ENCODE assay signal across 16 cellular contexts in genomic region chr2:150142561-150142960, GRCh38.
DNase-seq lines count a peak whose midpoint lies in the region; ATAC-seq and TF ChIP-seq lines count a peak whose summit lies in the region.
"Had no signal": no experiment of that assay in that cellular context is flagged by ENCODE, and none has a peak within 500 bp of the region (broad histone marks: within the 10 kb centered on the region; RNA-seq: fewer than 3 reads in every experiment).

No MANE protein-coding gene starts in this region.

- H3K27me3 Mint-ChIP-seq in HFFc6 (ENCODE audit: insufficient read depth) = no peaks in the 10 kb centered on the region; the same call in 1 of the 2 replicates
- H3K27me3 Mint-ChIP-seq in activated T-cell treated with anti-CD3 and anti-CD28 coated beads, Interleukin-2, amount 50 U/mL, for 24 hours = no peaks in the 10 kb centered on the region
- H3K27me3 Mint-ChIP-seq: CD4-positive, CD25-positive, alpha-beta regulatory T cell had no signal

- H3K4me1 ChIP-seq in SJCRH30 = peaks cover 19% of the 10 kb centered on the region

- H3K9me3 Mint-ChIP-seq in HFFc6 = peaks cover 26% of the 10 kb centered on the region
- peaks cover 27% of the 10 kb centered on the region for H3K9me3 Mint-ChIP-seq in activated T-cell treated with anti-CD3 and anti-CD28 coated beads, Interleukin-2, amount 50 U/mL, for 24 hours

- H3K27me3 ChIP-seq in SJCRH30 = no peaks in the 10 kb centered on the region

- peak; percentile 35 for ATAC-seq in esophagus mucosa

- H3K36me3 ChIP-seq in SJCRH30 = no peaks in the 10 kb centered on the region
- H3K36me3 ChIP-seq: WERI-Rb-1 had no signal

- H3K36me3 Mint-ChIP-seq in HFFc6 (ENCODE audit: low read depth) = peaks cover 25% of the 10 kb centered on the region
- no peaks in the 10 kb centered on the region for H3K36me3 Mint-ChIP-seq in activated T-cell treated with anti-CD3 and anti-CD28 coated beads, Interleukin-2, amount 50 U/mL, for 24 hours (ENCODE audit: low read depth)
- H3K36me3 Mint-ChIP-seq: CD4-positive, CD25-positive, alpha-beta regulatory T cell had no signal

- DNase-seq in HFFc6 (peak; percentile 92), SJCRH30 (no peak), skeletal muscle cell (ENCODE audit: low read depth) (peak; percentile 57), NCI-H1436 treated with DMSO at 0.1 percent for 48 hours (lab: John Stamatoyannopoulos, UW) (no peak), NCI-H1694 (lab: John Stamatoyannopoulos, UW) (no peak), NCI-H446 treated with DMSO at 0.1 percent for 48 hours (lab: John Stamatoyannopoulos, UW) (no peak)
- DNase-seq in activated T-cell treated with anti-CD3 and anti-CD28 coated beads, Interleukin-2, amount 50 U/mL, for 24 hours = no peak
- DNase-seq: activated naive CD4-positive, alpha-beta T cell treated with anti-CD3 and anti-CD28 coated beads, Interleukin-2, amount 50 U/mL, for 16 hours; CD4-positive, CD25-positive, alpha-beta regulatory T cell; cerebellar nuclear complex; NCI-H2171 treated with DMSO at 0.1 percent for 48 hours; nephron progenitor cell; stimulated activated CD4-positive, alpha-beta T cell treated with anti-CD3 and anti-CD28 coated beads, Interleukin-4, amount 100 ng/mL, for 4 hours; WERI-Rb-1 had no signal

- H3K4me1 Mint-ChIP-seq in HFFc6 (ENCODE audit: low read depth) = peaks cover 99% of the 10 kb centered on the region
- H3K4me1 Mint-ChIP-seq in activated T-cell treated with anti-CD3 and anti-CD28 coated beads, Interleukin-2, amount 50 U/mL, for 24 hours (ENCODE audit: low read depth) = no peaks in the 10 kb centered on the region
- H3K4me1 Mint-ChIP-seq: CD4-positive, CD25-positive, alpha-beta regulatory T cell; nephron progenitor cell had no signal

- TF ChIP-seq CTCF in HFFc6 (IDR thresholded peaks at IDR 0.05) = no peak

- H3K4me3 Mint-ChIP-seq in HFFc6 = peak overlapping the region; percentile 74
- H3K4me3 Mint-ChIP-seq in activated T-cell treated with anti-CD3 and anti-CD28 coated beads, Interleukin-2, amount 50 U/mL, for 24 hours = no peak overlapping the region
- H3K4me3 Mint-ChIP-seq: CD4-positive, CD25-positive, alpha-beta regulatory T cell; nephron progenitor cell had no signal

- peak overlapping the region; percentile 98 for H3K27ac Mint-ChIP-seq in HFFc6
- H3K27ac Mint-ChIP-seq in activated T-cell treated with anti-CD3 and anti-CD28 coated beads, Interleukin-2, amount 50 U/mL, for 24 hours = no peak overlapping the region
- H3K27ac Mint-ChIP-seq: CD4-positive, CD25-positive, alpha-beta regulatory T cell; nephron progenitor cell had no signal

- peaks cover 6% of the 10 kb centered on the region for H3K9me3 ChIP-seq in SJCRH30 (replicated peaks)

- H3K4me3 ChIP-seq in SJCRH30 (no peak overlapping the region), skeletal muscle cell (ENCODE audit: low read depth, low read length) (no peak overlapping the region)

- peak overlapping the region; percentile 81 for H3K27ac ChIP-seq in SJCRH30
- H3K27ac ChIP-seq: HL-60, WERI-Rb-1 had no signal

Comparison
In these comparisons a context has a peak if more than half of its experiments do, and no peak if none do; other contexts are left out.
1. DNase-seq: peak in HFFc6 (single experiment) and skeletal muscle cell (single experiment); none in SJCRH30 (0 of 2), NCI-H1436 treated with DMSO at 0.1 percent for 48 hours (single experiment), activated T-cell treated with anti-CD3 and anti-CD28 coated beads, Interleukin-2, amount 50 U/mL, for 24 hours (single experiment), NCI-H1694 (single experiment) and NCI-H446 treated with DMSO at 0.1 percent for 48 hours (single experiment).